Comparison of ENCODE assay signal across 1 cellular context in genomic region chr6:30742316-30743098, GRCh38.
TF ChIP-seq lines count a peak whose summit lies in the region.

Gene FLOT1, minus strand, starts transcription at chr6:30742687. Its CDS starts 498 bp downstream, at chr6:30742189.

TF ChIP-seq in SK-N-SH, 30 proteins besides CTCF, POLR2A, EP300 and RAD21 (continued from another document):
- 0 out of 2 replicates have a peak, but pooled peaks have one; percentile 7 for TF ChIP-seq ZBTB33 (IDR thresholded peaks at IDR 0.05; ENCODE audit: borderline replicate concordance, low read depth)
- no peak for TF ChIP-seq CHD2 (IDR thresholded peaks at IDR 0.05; ENCODE audit: low read length, partially characterized antibody)
- no peak for TF ChIP-seq GATA2 (CRISPR knock-in tag; IDR thresholded peaks at IDR 0.05)
- peak; percentile 18; the same call in 1 of the 2 replicates for TF ChIP-seq TCF12 (IDR thresholded peaks at IDR 0.05)
- peak; percentile 25; the same call in 1 of the 2 replicates for TF ChIP-seq MAX (IDR thresholded peaks at IDR 0.05; ENCODE audit: low read depth)
- no peak for TF ChIP-seq USF1 (IDR thresholded peaks at IDR 0.05; ENCODE audit: borderline replicate concordance, low read depth)
- peak; percentile 90; the same call in 1 of the 2 replicates for TF ChIP-seq RXRA (IDR thresholded peaks at IDR 0.05; ENCODE audit: borderline replicate concordance, low read depth)
- peak; percentile 37; the same call in 1 of the 2 replicates for TF ChIP-seq MEF2A (IDR thresholded peaks at IDR 0.05; ENCODE audit: borderline replicate concordance, low read depth)
- TF ChIP-seq EZH2phosphoT487 (IDR thresholded peaks at IDR 0.05; ENCODE audit: borderline replicate concordance, low read depth) = no peak
- peak; percentile 11 for TF ChIP-seq NFIC (IDR thresholded peaks at IDR 0.05; ENCODE audit: borderline replicate concordance)
- 0 out of 2 replicates have a peak, but pooled peaks have one; percentile 47 for TF ChIP-seq TAF1 (IDR thresholded peaks at IDR 0.05; ENCODE audit: borderline replicate concordance, low read depth, low read length)
- peak; percentile 61 for TF ChIP-seq PBX3 (IDR thresholded peaks at IDR 0.05)
- peak; percentile 43; the same call in 1 of the 2 replicates for TF ChIP-seq GABPA (IDR thresholded peaks at IDR 0.05; ENCODE audit: low read depth)
- 0 out of 2 replicates have a peak, but pooled peaks have one; percentile 8 for TF ChIP-seq RCOR1 (IDR thresholded peaks at IDR 0.05; ENCODE audit: low read length)
- TF ChIP-seq POLR2AphosphoS5 (IDR thresholded peaks at IDR 0.05; ENCODE audit: low read depth, low read length) = no peak; the same call in 1 of the 2 replicates
- 0 out of 2 replicates have a peak, but pooled peaks have one; percentile 23 for TF ChIP-seq SIN3A (IDR thresholded peaks at IDR 0.05; ENCODE audit: borderline replicate concordance, low read depth, low read length)
- TF ChIP-seq YY1 (IDR thresholded peaks at IDR 0.05; ENCODE audit: low read depth) = no peak
- TF ChIP-seq FOXM1 (IDR thresholded peaks at IDR 0.05; ENCODE audit: low read depth) = no peak
- peak; percentile 47; the same call in 1 of the 2 replicates for TF ChIP-seq MXI1 (IDR thresholded peaks at IDR 0.05; ENCODE audit: low read depth, low read length)
- TF ChIP-seq ELF1 (IDR thresholded peaks at IDR 0.05) = no peak
- no peak for TF ChIP-seq FOSL2 (IDR thresholded peaks at IDR 0.05; ENCODE audit: borderline replicate concordance, low read depth)
- no peak for TF ChIP-seq IRF3 (IDR thresholded peaks at IDR 0.05; ENCODE audit: low read depth, low read length)
